In genomic region chr19:41859618-41860418, GRCh38 we compare ENCODE assay signal across 8 cellular contexts. TPM values are rescaled to one million over a fixed set of nuclear protein-coding genes. Genes with fewer than 3 reads are reported as not detected.
DNase-seq lines count a peak whose midpoint lies in the region; ATAC-seq and TF ChIP-seq lines count a peak whose summit lies in the region.

TSS of gene RPS19 (plus strand) at chr19:41860255. CDS start at chr19:41860775, 520 bp downstream.

- TF ChIP-seq CTCF in MM.1S (IDR thresholded peaks at IDR 0.05; ENCODE audit: low read length) (peak; percentile 70), fibroblast of the aortic adventitia (IDR thresholded peaks at IDR 0.05; ENCODE audit: insufficient read depth, low read length) (peak; percentile 63), nephron progenitor cell (IDR thresholded peaks at IDR 0.05) (peak; percentile 57)

- H3K79me2 ChIP-seq in MM.1S (ENCODE audit: low read length), result peaks cover 48% of the 10 kb centered on the region

- H3K9me3 ChIP-seq in MM.1S (replicated peaks; ENCODE audit: insufficient read depth, low read length), result no peaks in the 10 kb centered on the region

- H3K36me3 ChIP-seq in MM.1S (replicated peaks; ENCODE audit: insufficient read depth, low read length), result peaks cover 12% of the 10 kb centered on the region; the same call in 1 of the 2 replicates

- peak within 1 kb of the TSS; percentile 99 for H3K27ac Mint-ChIP-seq in nephron progenitor cell
- peak within 1 kb of the TSS; percentile 99 for H3K27ac Mint-ChIP-seq in stimulated activated naive CD8-positive, alpha-beta T cell treated with anti-CD3 and anti-CD28 coated beads, Interleukin-15, amount 100 ng/mL, for 72 hours

- ATAC-seq in stimulated activated naive CD8-positive, alpha-beta T cell treated with anti-CD3 and anti-CD28 coated beads, Interleukin-15, amount 100 ng/mL, for 72 hours, result peak; percentile 91

- H3K4me3 ChIP-seq in MM.1S (ENCODE audit: low read length), result peak within 1 kb of the TSS; percentile 97
- H3K4me3 ChIP-seq in fibroblast of the aortic adventitia (ENCODE audit: low read depth, low read length), result peak within 1 kb of the TSS; percentile 98

- peaks cover 41% of the 10 kb centered on the region for H3K4me1 ChIP-seq in MM.1S (ENCODE audit: low read length)

- H3K27ac ChIP-seq in MM.1S (ENCODE audit: low read length), result peak within 1 kb of the TSS; percentile 92

- H2AFZ ChIP-seq in MM.1S (ENCODE audit: low read length), result peak within 1 kb of the TSS; percentile 75

- H3K4me2 ChIP-seq in MM.1S (ENCODE audit: low read depth, low read length), result peak within 1 kb of the TSS; percentile 87

- H4K20me1 ChIP-seq in MM.1S (ENCODE audit: insufficient read depth, low read length), result peaks cover 12% of the 10 kb centered on the region

- H3F3A ChIP-seq in MM.1S (ENCODE audit: insufficient read depth, low read length), result peaks cover 19% of the 10 kb centered on the region

- peaks cover 43% of the 10 kb centered on the region for H3K4me1 Mint-ChIP-seq in nephron progenitor cell
- peaks cover 42% of the 10 kb centered on the region for H3K4me1 Mint-ChIP-seq in stimulated activated naive CD8-positive, alpha-beta T cell treated with anti-CD3 and anti-CD28 coated beads, Interleukin-15, amount 100 ng/mL, for 72 hours

- peak within 1 kb of the TSS; percentile 94 for H3K4me3 Mint-ChIP-seq in nephron progenitor cell
- peak within 1 kb of the TSS; percentile 86 to 90 for H3K4me3 Mint-ChIP-seq in stimulated activated naive CD8-positive, alpha-beta T cell treated with anti-CD3 and anti-CD28 coated beads, Interleukin-15, amount 100 ng/mL, for 72 hours

- peaks cover 42% of the 10 kb centered on the region for H3K36me3 Mint-ChIP-seq in nephron progenitor cell (ENCODE audit: low read depth)

- no peaks in the 10 kb centered on the region for H3K9me3 Mint-ChIP-seq in nephron progenitor cell
- no peaks in the 10 kb centered on the region for H3K9me3 Mint-ChIP-seq in stimulated activated naive CD8-positive, alpha-beta T cell treated with anti-CD3 and anti-CD28 coated beads, Interleukin-15, amount 100 ng/mL, for 72 hours

- H3K9ac ChIP-seq in MM.1S (ENCODE audit: low read length), result peak within 1 kb of the TSS; percentile 99

- no peaks in the 10 kb centered on the region for H3K9me2 ChIP-seq in MM.1S (replicated peaks; ENCODE audit: insufficient read depth, low read length)

- peak; percentile 96 for DNase-seq in GF-D8 (lab: John Stamatoyannopoulos, UW)
- DNase-seq in HCEC 1CT, result peak; percentile 98
- DNase-seq in MM.1S, result peak; percentile 97
- DNase-seq in SIG-M5 (lab: John Stamatoyannopoulos, UW), result peak; percentile 92
- peak; percentile 79 for DNase-seq in activated gamma-delta T cell (lab: John Stamatoyannopoulos, UW)
- DNase-seq in fibroblast of the aortic adventitia (ENCODE audit: low read depth), result peak; percentile 99
- peak; percentile 98 for DNase-seq in nephron progenitor cell
- DNase-seq in stimulated activated naive CD8-positive, alpha-beta T cell treated with anti-CD3 and anti-CD28 coated beads, Interleukin-15, amount 100 ng/mL, for 72 hours, result peak; percentile 98

- peaks cover 37% of the 10 kb centered on the region for H3K27me3 Mint-ChIP-seq in nephron progenitor cell (ENCODE audit: low read depth, poor library complexity)
- no peaks in the 10 kb centered on the region for H3K27me3 Mint-ChIP-seq in stimulated activated naive CD8-positive, alpha-beta T cell treated with anti-CD3 and anti-CD28 coated beads, Interleukin-15, amount 100 ng/mL, for 72 hours

- no peaks in the 10 kb centered on the region for H3K27me3 ChIP-seq in MM.1S (replicated peaks; ENCODE audit: insufficient read depth, low read length)

RNA-seq across cellular contexts. Expression of gene RPS19, which starts in this region (rescaled TPM):
- total RNA-seq in fibroblast of the aortic adventitia (ENCODE audit: low replicate concordance), result 827 and 1,080 TPM in 2 replicates

Comparison
In these comparisons a context has a peak if more than half of its experiments do, and no peak if none do; other contexts are left out.
1. Peak in every context shown above with its lines: DNase-seq, ATAC-seq, H3K4me3 ChIP-seq and H3K27ac ChIP-seq.